Comparison of ENCODE assay signal across 8 cellular contexts in genomic region chr2:85420743-85421705, GRCh38. TPM values are rescaled to one million over a fixed set of nuclear protein-coding genes. Genes with fewer than 3 reads are reported as not detected.
DNase-seq lines count a peak whose midpoint lies in the region; ATAC-seq lines count a peak whose summit lies in the region.

No MANE protein-coding gene starts in this region.

- no peak overlapping the region for H2AK5ac ChIP-seq in mesendoderm (ENCODE audit: low read length)

- H3K4me3 ChIP-seq in mesendoderm (ENCODE audit: low read length), result no peak overlapping the region

- H3K27me3 ChIP-seq in mesendoderm (ENCODE audit: insufficient read depth, low read length, poor library complexity), result no peaks in the 10 kb centered on the region

- H3K23ac ChIP-seq in mesendoderm (ENCODE audit: low read length), result no peak overlapping the region

- peak overlapping the region; percentile 4 for H3K27ac ChIP-seq in mesendoderm (ENCODE audit: low read depth, low read length)

- no peak overlapping the region for H4K8ac ChIP-seq in mesendoderm (ENCODE audit: low read depth, low read length)

- H4K5ac ChIP-seq in mesendoderm (ENCODE audit: low read length), result peak overlapping the region; percentile 22

- H3K4me2 ChIP-seq in mesendoderm (ENCODE audit: low read length), result no peak overlapping the region

- no peaks in the 10 kb centered on the region for H3K79me1 ChIP-seq in mesendoderm (ENCODE audit: low read length)

- H3K4me1 ChIP-seq in mesendoderm (ENCODE audit: control insufficient read depth, low read depth, low read length), result peaks cover 7% of the 10 kb centered on the region

- H2BK15ac ChIP-seq in mesendoderm (replicated peaks; ENCODE audit: low read depth), result no peak overlapping the region

- H2BK5ac ChIP-seq in mesendoderm (ENCODE audit: low read length), result peak overlapping the region; percentile 7

- no peaks in the 10 kb centered on the region for H3K79me2 ChIP-seq in mesendoderm (ENCODE audit: control insufficient read depth, insufficient read depth, low read length)

- ATAC-seq in GM19351 (IDR thresholded peaks at IDR 0.05; ENCODE audit: unreplicated experiment), result peak; percentile 59
- ATAC-seq in HG03558 (IDR thresholded peaks at IDR 0.05; ENCODE audit: extremely low read depth, unreplicated experiment), result peak; percentile 44

- peak overlapping the region; percentile 61 for H3K56ac ChIP-seq in mesendoderm (ENCODE audit: low read length)

- no peaks in the 10 kb centered on the region for H3K36me3 ChIP-seq in mesendoderm (ENCODE audit: control insufficient read depth, insufficient read depth, low read length)

- H3K9ac ChIP-seq in mesendoderm (ENCODE audit: low read length), result peak overlapping the region; percentile 31

- WGBS in mesendoderm (ENCODE audit: extremely low coverage, insufficient coverage, low lambda C conversion rate), result no CpG with 5 or more reads among the region's 31 CpGs

- peak overlapping the region; percentile 3 for H2BK120ac ChIP-seq in mesendoderm (ENCODE audit: low read depth, low read length)

- H3K4ac ChIP-seq in mesendoderm (ENCODE audit: low read depth, low read length), result peak overlapping the region; percentile 58

- H3K18ac ChIP-seq in mesendoderm (ENCODE audit: low read length), result peak overlapping the region; percentile 7

- peak in 13 of 14 donors; percentile 73 to 94 (median 85) for DNase-seq in C1 segment of cervical spinal cord (lab: John Stamatoyannopoulos, UW)
- peak; percentile 67 for DNase-seq in NCI-H774 (lab: John Stamatoyannopoulos, UW)
- peak; percentile 75 to 86 for DNase-seq in activated CD8-positive, alpha-beta memory T cell treated with anti-CD3 and anti-CD28 coated beads for 1 hour (ENCODE audit: extremely low read depth in 1 of 2, low read depth in 1 of 2)
- peak; percentile 89 for DNase-seq in effector CD8-positive, alpha-beta T cell (lab: John Stamatoyannopoulos, UW)
- peak; percentile 88 for DNase-seq in mesendoderm
- peak; percentile 67 to 76 for DNase-seq in stimulated activated CD8-positive, alpha-beta memory T cell treated with anti-CD3 and anti-CD28 coated beads, Interleukin-15, amount 100 ng/mL, for 4 hours (ENCODE audit: low read depth in 2 of 2)

RNA-seq across cellular contexts. Expression of gene SH2D6, which starts 2.5 kb away (rescaled TPM):
- polyA plus RNA-seq in mesendoderm (2013, experiment 1 of 2), result 0.17 TPM
- 0.11 TPM for polyA plus RNA-seq in mesendoderm (2013, experiment 2 of 2)

RNA-seq across cellular contexts. Expression of gene CAPG, which starts 10.9 kb away (rescaled TPM):
- 110 TPM for polyA plus RNA-seq in mesendoderm (2013, experiment 1 of 2)
- 113 TPM for polyA plus RNA-seq in mesendoderm (2013, experiment 2 of 2)
